In genomic region chrX:13647709-13648212, GRCh38 we compare ENCODE assay signal across 8 cellular contexts. TPM values are rescaled to one million over a fixed set of nuclear protein-coding genes. Genes with fewer than 3 reads are reported as not detected.
DNase-seq lines count a peak whose midpoint lies in the region; ATAC-seq lines count a peak whose summit lies in the region.

No MANE protein-coding gene starts in this region.

- no peak overlapping the region for H3K4me3 Mint-ChIP-seq in activated T-helper 1 cell treated with anti-CD3 and anti-CD28 coated beads, Interleukin-12 subunit alpha, Interleukin-12 subunit beta, Interleukin-2, Interleukin-4 antibody, amounts not matched to agents 30 ng/mL and 10 ng/mL and 1 ng/mL, durations not matched to agents 14 hours and 24 hours and 36 hours
- H3K4me3 Mint-ChIP-seq in immature natural killer cell: peak overlapping the region in 2 of 5 donors; percentile 57 to 65

- no peaks in the 10 kb centered on the region for H3K36me3 ChIP-seq in H7 (replicated peaks; ENCODE audit: control insufficient read depth, insufficient read depth, low read length)

- no peak overlapping the region for H3K4me3 ChIP-seq in H7 (ENCODE audit: insufficient read depth, low read depth, low read length)

- DNase-seq in H4 (ENCODE audit: low spot score) (peak; percentile 67), RKO (ENCODE audit: low spot score) (peak; percentile 9), immature natural killer cell (peak; percentile 6 to 69 (median 14)), H7 (no peak), amniotic stem cell (lab: John Stamatoyannopoulos, UW) (no peak)
- DNase-seq in activated T-helper 1 cell treated with anti-CD3 and anti-CD28 coated beads, Interleukin-12 subunit alpha, Interleukin-12 subunit beta, Interleukin-2, Interleukin-4 antibody, amounts not matched to agents 30 ng/mL and 10 ng/mL and 1 ng/mL, durations not matched to agents 14 hours and 24 hours and 36 hours (ENCODE audit: low spot score): peak; percentile 1
- DNase-seq in stimulated activated CD8-positive, alpha-beta memory T cell treated with anti-CD3 and anti-CD28 coated beads, Interleukin-2, amount 100 ng/mL, for 1 hour (ENCODE audit: low read depth in 2 of 2): peak; percentile 9 to 11

- H3K36me3 Mint-ChIP-seq in activated T-helper 1 cell treated with anti-CD3 and anti-CD28 coated beads, Interleukin-12 subunit alpha, Interleukin-12 subunit beta, Interleukin-2, Interleukin-4 antibody, amounts not matched to agents 30 ng/mL and 10 ng/mL and 1 ng/mL, durations not matched to agents 14 hours and 24 hours and 36 hours (ENCODE audit: low read depth): no peaks in the 10 kb centered on the region
- H3K36me3 Mint-ChIP-seq in immature natural killer cell: no peaks in the 10 kb centered on the region

- H3K27me3 ChIP-seq in H7 (ENCODE audit: control insufficient read depth, insufficient read depth, low read length): no peaks in the 10 kb centered on the region

- H3K4me1 Mint-ChIP-seq in activated T-helper 1 cell treated with anti-CD3 and anti-CD28 coated beads, Interleukin-12 subunit alpha, Interleukin-12 subunit beta, Interleukin-2, Interleukin-4 antibody, amounts not matched to agents 30 ng/mL and 10 ng/mL and 1 ng/mL, durations not matched to agents 14 hours and 24 hours and 36 hours (ENCODE audit: low read depth): peaks cover 21% of the 10 kb centered on the region
- H3K4me1 Mint-ChIP-seq in immature natural killer cell: peaks cover 7 to 11% of the 10 kb centered on the region in 2 donors

- intact Hi-C loops in activated T-helper 1 cell treated with anti-CD3 and anti-CD28 coated beads, Interleukin-12 subunit alpha, Interleukin-12 subunit beta, Interleukin-2, Interleukin-4 antibody, amounts not matched to agents 30 ng/mL and 10 ng/mL and 1 ng/mL, durations not matched to agents 14 hours and 24 hours and 36 hours (cut with micrococcal nuclease): no loop called here

- peak overlapping the region; percentile 79 for H3K27ac Mint-ChIP-seq in activated T-helper 1 cell treated with anti-CD3 and anti-CD28 coated beads, Interleukin-12 subunit alpha, Interleukin-12 subunit beta, Interleukin-2, Interleukin-4 antibody, amounts not matched to agents 30 ng/mL and 10 ng/mL and 1 ng/mL, durations not matched to agents 14 hours and 24 hours and 36 hours
- peak overlapping the region in 5 of 6 donors; percentile 56 to 93 (median 87) for H3K27ac Mint-ChIP-seq in immature natural killer cell

- ATAC-seq in HG02938 (IDR thresholded peaks at IDR 0.05; ENCODE audit: unreplicated experiment): no peak

- H3K9me3 Mint-ChIP-seq in activated T-helper 1 cell treated with anti-CD3 and anti-CD28 coated beads, Interleukin-12 subunit alpha, Interleukin-12 subunit beta, Interleukin-2, Interleukin-4 antibody, amounts not matched to agents 30 ng/mL and 10 ng/mL and 1 ng/mL, durations not matched to agents 14 hours and 24 hours and 36 hours: no peaks in the 10 kb centered on the region
- peaks cover 0 to 2% (median 0%) of the 10 kb centered on the region in 6 donors for H3K9me3 Mint-ChIP-seq in immature natural killer cell

- H3K27me3 Mint-ChIP-seq in activated T-helper 1 cell treated with anti-CD3 and anti-CD28 coated beads, Interleukin-12 subunit alpha, Interleukin-12 subunit beta, Interleukin-2, Interleukin-4 antibody, amounts not matched to agents 30 ng/mL and 10 ng/mL and 1 ng/mL, durations not matched to agents 14 hours and 24 hours and 36 hours (ENCODE audit: insufficient read depth): no peaks in the 10 kb centered on the region
- H3K27me3 Mint-ChIP-seq in immature natural killer cell (ENCODE audit: low read depth in 3 of 3): peaks cover 0 to 12% (median 0%) of the 10 kb centered on the region in 3 donors

RNA-seq across cellular contexts. Expression of gene TCEANC, which starts 5.2 kb away (rescaled TPM):
- total RNA-seq in H4 (2014; rRNA removed; shearing (Covaris generic)): 3.5 and 4.4 TPM in 2 replicates
- 3.9 and 5.0 TPM in 2 replicates for total RNA-seq in activated T-helper 1 cell treated with anti-CD3 and anti-CD28 coated beads, Interleukin-12 subunit alpha, Interleukin-12 subunit beta, Interleukin-2, Interleukin-4 antibody, amounts not matched to agents 30 ng/mL and 10 ng/mL and 1 ng/mL, durations not matched to agents 14 hours and 24 hours and 36 hours
- 10 to 100 TPM in 1 of 3 donors, 1 to 10 TPM in 2; 5.8 to 10.8 (median 7.1) TPM for polyA plus RNA-seq in immature natural killer cell
- 5.0 and 6.7 TPM in 2 replicates for total RNA-seq in H7 (2014; rRNA removed; shearing (Covaris generic))

RNA-seq across cellular contexts. Expression of gene RAB9A, which starts 41.2 kb away (rescaled TPM):
- total RNA-seq in H4 (2014; rRNA removed; shearing (Covaris generic)): 131 and 159 TPM in 2 replicates
- total RNA-seq in activated T-helper 1 cell treated with anti-CD3 and anti-CD28 coated beads, Interleukin-12 subunit alpha, Interleukin-12 subunit beta, Interleukin-2, Interleukin-4 antibody, amounts not matched to agents 30 ng/mL and 10 ng/mL and 1 ng/mL, durations not matched to agents 14 hours and 24 hours and 36 hours: 9.4 and 11.8 TPM in 2 replicates
- polyA plus RNA-seq in immature natural killer cell: 10 to 100 TPM; 45.8 to 70.2 (median 48.0) TPM
- 74.6 and 82.6 TPM in 2 replicates for total RNA-seq in H7 (2014; rRNA removed; shearing (Covaris generic))

Comparison
In these comparisons a context has a peak if more than half of its experiments do, and no peak if none do; other contexts are left out.
1. DNase-seq: peak in H4 (single experiment), RKO (single experiment), activated T-helper 1 cell treated with anti-CD3 and anti-CD28 coated beads, Interleukin-12 subunit alpha, Interleukin-12 subunit beta, Interleukin-2, Interleukin-4 antibody, amounts not matched to agents 30 ng/mL and 10 ng/mL and 1 ng/mL, durations not matched to agents 14 hours and 24 hours and 36 hours (single experiment), immature natural killer cell (3 of 3) and stimulated activated CD8-positive, alpha-beta memory T cell treated with anti-CD3 and anti-CD28 coated beads, Interleukin-2, amount 100 ng/mL, for 1 hour (2 of 2); none in H7 (single experiment) and amniotic stem cell (single experiment).